ENCODE assay signal across 18 cellular contexts in the genomic region with DNA sequence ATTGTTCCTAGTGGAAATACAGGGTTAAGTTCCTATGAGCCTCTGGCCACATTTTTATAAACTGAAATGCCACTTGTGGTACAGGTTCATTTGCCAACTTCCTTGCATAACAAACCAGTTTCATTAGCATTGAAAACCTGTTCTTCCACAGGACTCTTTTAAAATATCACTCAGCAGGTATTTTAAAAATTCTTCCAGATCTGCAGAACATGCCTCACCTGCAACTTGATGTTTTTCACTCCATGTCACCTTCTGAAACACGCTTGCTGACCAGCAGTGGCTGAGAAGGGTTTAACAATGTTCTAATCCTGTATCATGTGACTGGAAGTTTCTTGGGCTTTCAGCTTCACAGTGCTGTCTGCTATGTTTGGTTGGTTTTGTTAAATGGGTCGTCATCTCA. TPM values are rescaled to one million over a fixed set of nuclear protein-coding genes. Genes with fewer than 3 reads are reported as not detected.
DNase-seq lines count a peak whose midpoint lies in the region; ATAC-seq and TF ChIP-seq lines count a peak whose summit lies in the region.
"Had no signal": no experiment of that assay in that cellular context is flagged by ENCODE, and none has a peak within 500 bp of the region (broad histone marks: within the 10 kb centered on the region; RNA-seq: fewer than 3 reads in every experiment).

No MANE protein-coding gene starts in this region.

- DNase-seq in MV-4-11 (lab: John Stamatoyannopoulos, UW) (peak; percentile 82), epithelial cell of esophagus (ENCODE audit: low read depth) (peak; percentile 77), type B pancreatic cell (ENCODE audit: extremely low spot score, unreplicated experiment) (no peak)
- no peak for DNase-seq in natural killer cell treated with Interleukin-12 subunit alpha and Interleukin-12 subunit beta and Interleukin-15 and Interleukin-18, amount 100 ng/mL, for 72 hours (ENCODE audit: low spot score)
- DNase-seq: CD8-positive, alpha-beta memory T cell; DMS53; EL; H7; NCI-H1417; NCI-H187 treated with DMSO at 0.1 percent for 48 hours; NCI-H2227 treated with DMSO at 0.1 percent for 48 hours; NCI-H510A treated with DMSO at 0.1 percent for 48 hours; NCI-H82 had no signal

- no peak for TF ChIP-seq CTCF in HEK293 (tag by site-specific recombination; IDR thresholded peaks at IDR 0.05)
- no peak for TF ChIP-seq CTCF in epithelial cell of esophagus (IDR thresholded peaks at IDR 0.05; ENCODE audit: insufficient read depth, low read depth, low read length, missing control alignments)
- no peak for TF ChIP-seq CTCF in type B pancreatic cell (conservative IDR thresholded peaks at IDR 0.05)

- POLR2A ChIA-PET in HEK293 (lab: Yijun Ruan, JAX): interaction anchor here (0.9 kb wide), 1 partner anchor 48 kb away, joined by 3 read pairs; no protein-coding TSS in a partner anchor

- H3K4me1 ChIP-seq in HEK293 (ENCODE audit: control insufficient read depth, insufficient read depth, low read length): no peaks in the 10 kb centered on the region

- CTCF ChIA-PET in HEK293 (lab: Yijun Ruan, JAX): interaction anchor here (0.6 to 1.3 kb wide), 7 partner anchors 8 to 192 kb away, joined by 3 to 7 read pairs (median 3); no protein-coding TSS in a partner anchor

- no peak overlapping the region for H3K27ac ChIP-seq in HEK293 (ENCODE audit: extremely low read depth, low read depth, low read length)
- H3K27ac ChIP-seq: BLaER1, SJSA1 had no signal

- ATAC-seq in GM21526 (IDR thresholded peaks at IDR 0.05; ENCODE audit: low FRiP score, unreplicated experiment): no peak
- no peak for ATAC-seq in GM21619 (IDR thresholded peaks at IDR 0.05; ENCODE audit: unreplicated experiment)
- no peak for ATAC-seq in natural killer cell treated with Interleukin-12 subunit alpha and Interleukin-12 subunit beta and Interleukin-15 and Interleukin-18, amount 100 ng/mL, for 72 hours

- peaks cover 5% of the 10 kb centered on the region for H3K9me3 Mint-ChIP-seq in type B pancreatic cell
- no peaks in the 10 kb centered on the region for H3K9me3 Mint-ChIP-seq in natural killer cell treated with Interleukin-12 subunit alpha and Interleukin-12 subunit beta and Interleukin-15 and Interleukin-18, amount 100 ng/mL, for 72 hours
- H3K9me3 Mint-ChIP-seq: CD8-positive, alpha-beta memory T cell had no signal

- H3K4me3 Mint-ChIP-seq in type B pancreatic cell: no peak overlapping the region
- H3K4me3 Mint-ChIP-seq in natural killer cell treated with Interleukin-12 subunit alpha and Interleukin-12 subunit beta and Interleukin-15 and Interleukin-18, amount 100 ng/mL, for 72 hours: no peak overlapping the region

- H3K36me3 Mint-ChIP-seq in type B pancreatic cell: no peaks in the 10 kb centered on the region
- no peaks in the 10 kb centered on the region for H3K36me3 Mint-ChIP-seq in natural killer cell treated with Interleukin-12 subunit alpha and Interleukin-12 subunit beta and Interleukin-15 and Interleukin-18, amount 100 ng/mL, for 72 hours
- H3K36me3 Mint-ChIP-seq: CD8-positive, alpha-beta memory T cell had no signal

- peaks cover 8% of the 10 kb centered on the region for H3K4me1 Mint-ChIP-seq in type B pancreatic cell (ENCODE audit: unreplicated experiment)
- H3K4me1 Mint-ChIP-seq in natural killer cell treated with Interleukin-12 subunit alpha and Interleukin-12 subunit beta and Interleukin-15 and Interleukin-18, amount 100 ng/mL, for 72 hours (ENCODE audit: low read depth in 2 of 2): peaks cover 15 to 17% of the 10 kb centered on the region in 2 donors

- H3K27ac Mint-ChIP-seq in type B pancreatic cell: peak overlapping the region; percentile 21
- no peak overlapping the region for H3K27ac Mint-ChIP-seq in natural killer cell treated with Interleukin-12 subunit alpha and Interleukin-12 subunit beta and Interleukin-15 and Interleukin-18, amount 100 ng/mL, for 72 hours

- no peak overlapping the region for H3K4me3 ChIP-seq in HEK293 (ENCODE audit: low read depth, low read length)
- H3K4me3 ChIP-seq in epithelial cell of esophagus (ENCODE audit: low read length): no peak overlapping the region
- H3K4me3 ChIP-seq: BLaER1, SJSA1 had no signal

- no peaks in the 10 kb centered on the region for H3K36me3 ChIP-seq in HEK293 (ENCODE audit: control insufficient read depth in 2 of 2, insufficient read depth in 1 of 2, low read length in 2 of 2)
- H3K36me3 ChIP-seq: BLaER1 had no signal

- H3K27me3 Mint-ChIP-seq in type B pancreatic cell: peaks cover 2% of the 10 kb centered on the region
- H3K27me3 Mint-ChIP-seq in natural killer cell treated with Interleukin-12 subunit alpha and Interleukin-12 subunit beta and Interleukin-15 and Interleukin-18, amount 100 ng/mL, for 72 hours: no peaks in the 10 kb centered on the region

- no peaks in the 10 kb centered on the region for H3K9me3 ChIP-seq in HEK293 (ENCODE audit: control insufficient read depth, insufficient read depth, low read depth, low read length)

TF ChIP-seq in HEK293, 187 proteins besides CTCF, POLR2A, EP300 and RAD21:
- TF ChIP-seq ZNF48 (tag by site-specific recombination; IDR thresholded peaks at IDR 0.05): no peak
- no peak for TF ChIP-seq ZNF701 (tag by site-specific recombination; IDR thresholded peaks at IDR 0.05)
- peak; percentile 67 for TF ChIP-seq ZNF555 (tag by site-specific recombination; conservative IDR thresholded peaks at IDR 0.05)
- TF ChIP-seq SETDB1 (IDR thresholded peaks at IDR 0.05; ENCODE audit: insufficient read length, low read length): peak; percentile 14
- no peak for TF ChIP-seq ZBTB44 (tag by site-specific recombination; IDR thresholded peaks at IDR 0.05)

RNA-seq across cellular contexts. Expression of gene CBR3, which starts 17.6 kb away (rescaled TPM):
- 1.0 and 1.6 TPM in 2 replicates for total RNA-seq in type B pancreatic cell (ENCODE audit: low replicate concordance)
- 1 to 10 TPM; 4.5 to 6.5 TPM for total RNA-seq in natural killer cell treated with Interleukin-12 subunit alpha and Interleukin-12 subunit beta and Interleukin-15 and Interleukin-18, amount 100 ng/mL, for 72 hours

RNA-seq across cellular contexts. Expression of gene DOP1B, which starts 39.3 kb away (rescaled TPM):
- 26.5 and 29.9 TPM in 2 replicates for total RNA-seq in type B pancreatic cell (ENCODE audit: low replicate concordance)
- 10 to 100 TPM in 1 of 2 donors, 1 to 10 TPM in 1; 8.9 to 16.3 TPM for total RNA-seq in natural killer cell treated with Interleukin-12 subunit alpha and Interleukin-12 subunit beta and Interleukin-15 and Interleukin-18, amount 100 ng/mL, for 72 hours

RNA-seq across cellular contexts. Expression of gene CBR1, which starts 47.5 kb away (rescaled TPM):
- total RNA-seq in type B pancreatic cell (ENCODE audit: low replicate concordance): 20.1 and 32.8 TPM in 2 replicates
- total RNA-seq in natural killer cell treated with Interleukin-12 subunit alpha and Interleukin-12 subunit beta and Interleukin-15 and Interleukin-18, amount 100 ng/mL, for 72 hours: 10 to 100 TPM; 34.2 to 43.3 TPM

RNA-seq across cellular contexts. Expression of gene SETD4, which starts 57.0 kb away (rescaled TPM):
- 16.7 and 26.4 TPM in 2 replicates for total RNA-seq in type B pancreatic cell (ENCODE audit: low replicate concordance)
- 10 to 100 TPM; 18.2 to 29.1 TPM for total RNA-seq in natural killer cell treated with Interleukin-12 subunit alpha and Interleukin-12 subunit beta and Interleukin-15 and Interleukin-18, amount 100 ng/mL, for 72 hours

Comparison
In these comparisons a context has a peak if more than half of its experiments do, and no peak if none do; other contexts are left out.
1. DNase-seq: peak in MV-4-11 (single experiment) and epithelial cell of esophagus (single experiment); none in type B pancreatic cell (single experiment) and natural killer cell treated with Interleukin-12 subunit alpha and Interleukin-12 subunit beta and Interleukin-15 and Interleukin-18, amount 100 ng/mL, for 72 hours (single experiment).